Comparison of ENCODE assay signal across 11 cellular contexts in the genomic region with DNA sequence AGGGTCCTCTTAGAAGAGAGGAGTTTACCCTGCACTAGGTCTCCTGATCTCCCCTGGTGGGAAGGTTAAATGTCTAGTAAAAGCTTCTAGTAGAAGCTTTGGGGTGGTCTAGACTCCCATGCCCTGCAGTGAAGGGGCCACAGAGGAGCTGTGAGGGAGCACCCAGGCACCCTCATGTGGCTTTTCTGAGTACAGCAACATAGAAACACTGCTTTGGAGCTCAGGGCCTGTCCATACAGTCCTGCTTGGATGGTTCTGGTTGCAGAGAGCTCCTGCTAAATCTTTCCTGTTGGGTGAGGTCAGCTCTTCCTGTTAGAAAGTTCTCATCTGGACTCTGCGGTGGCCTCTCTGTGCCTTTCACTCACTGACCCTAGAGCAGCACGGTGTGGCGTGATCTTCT. TPM values are rescaled to one million over a fixed set of nuclear protein-coding genes. Genes with fewer than 3 reads are reported as not detected.
A peak's percentile ranks its signal among the peaks of the same experiment; 100 is the strongest.
DNase-seq lines count a peak whose midpoint lies in the region; ATAC-seq and TF ChIP-seq lines count a peak whose summit lies in the region.
"Had no signal": no experiment of that assay in that cellular context is flagged by ENCODE, and none has a peak within 500 bp of the region (broad histone marks: within the 10 kb centered on the region; RNA-seq: fewer than 3 reads in every experiment).

No MANE protein-coding gene starts in this region.

- TF ChIP-seq CTCF in 22Rv1 (IDR thresholded peaks at IDR 0.05), result peak; percentile 22; the same call in 1 of the 2 replicates
- peak; percentile 35; the same call in 1 of the 2 replicates for TF ChIP-seq CTCF in GM12875 (IDR thresholded peaks at IDR 0.05; ENCODE audit: borderline replicate concordance, insufficient read depth, low read depth, low read length)
- peak; percentile 63 for TF ChIP-seq CTCF in fibroblast of villous mesenchyme (IDR thresholded peaks at IDR 0.05; ENCODE audit: insufficient read depth, low read depth, low read length)

- no peak overlapping the region for H3K27ac ChIP-seq in 22Rv1
- H3K27ac ChIP-seq: Peyer's patch had no signal

- no peak for ATAC-seq in HG03139 (IDR thresholded peaks at IDR 0.05; ENCODE audit: unreplicated experiment)
- ATAC-seq in GM21447 (IDR thresholded peaks at IDR 0.05; ENCODE audit: unreplicated experiment), result no peak
- no peak for ATAC-seq in HG02884 (IDR thresholded peaks at IDR 0.05; ENCODE audit: unreplicated experiment)

- DNase-seq in SK-MEL-5 (ENCODE audit: low read depth, low spot score) (peak; percentile 67), fibroblast of villous mesenchyme (ENCODE audit: low read depth) (peak; percentile 25)
- no peak for DNase-seq in activated CD4-positive, CD25-positive, alpha-beta regulatory T cell (lab: John Stamatoyannopoulos, UW)
- DNase-seq: activated CD8-positive, alpha-beta memory T cell treated with anti-CD3 and anti-CD28 coated beads for 24 hours; CD4-positive, alpha-beta T cell; Peyer's patch had no signal

- H3K4me3 ChIP-seq in GM12875 (ENCODE audit: low read depth, low read length) (no peak overlapping the region), fibroblast of villous mesenchyme (ENCODE audit: low read depth, low read length) (no peak overlapping the region)
- H3K4me3 ChIP-seq: Peyer's patch had no signal

- in situ Hi-C loops in SK-MEL-5 (cut with HindIII; ENCODE audit: low pct_unique_long_range_greater_than_20kb, low sequenced_read_pairs), result no loop called here

RNA-seq across cellular contexts. Expression of a gene that starts 47.8 kb away (rescaled TPM):
- 30.3 and 30.4 TPM in 2 replicates for total RNA-seq in SK-MEL-5 (2014; rRNA removed; shearing (Covaris generic))
- polyA plus RNA-seq in SK-MEL-5 (2015; cell fraction: cytosol; rRNA removed), result 24.4 and 34.5 TPM in 2 replicates
- polyA plus RNA-seq in SK-MEL-5 (2015; cell fraction: nucleus; rRNA removed), result 32.9 and 43.1 TPM in 2 replicates
- total RNA-seq in fibroblast of villous mesenchyme, result 3.5 and 7.8 TPM in 2 replicates

Comparison
In these comparisons a context has a peak if more than half of its experiments do, and no peak if none do; other contexts are left out.
1. DNase-seq: peak in SK-MEL-5 (single experiment) and fibroblast of villous mesenchyme (single experiment); none in activated CD4-positive, CD25-positive, alpha-beta regulatory T cell (0 of 4).
2. Peak in every context shown above with its lines, with median percentiles within 50 percentile points of each other: CTCF ChIP-seq.